8 cellular contexts compared by ENCODE assay signal in genomic region chr2:104944495-104944894, GRCh38.
DNase-seq lines count a peak whose midpoint lies in the region; ATAC-seq and TF ChIP-seq lines count a peak whose summit lies in the region.

No MANE protein-coding gene starts in this region.

- H3K27me3 ChIP-seq in mammary epithelial cell (ENCODE audit: insufficient read depth, low read length) (peaks cover 2% of the 10 kb centered on the region), uterus (no peaks in the 10 kb centered on the region)

- TF ChIP-seq CTCF in mammary epithelial cell (conservative IDR thresholded peaks at IDR 0.05 in 1 of 2, IDR thresholded peaks at IDR 0.05 in 1 of 2; ENCODE audit: extremely low read depth in 1 of 2, insufficient read depth in 1 of 2, low read depth in 1 of 2, low read length in 2 of 2) (peak; percentile 37 to 44), uterus (IDR thresholded peaks at IDR 0.05) (peak in 1 of 4 experiments; percentile 11)

- H3K4me3 ChIP-seq in mammary epithelial cell (replicated peaks in 1 of 3; ENCODE audit: insufficient read depth in 1 of 3, low read depth in 2 of 3, low read length in 3 of 3) (no peak overlapping the region), uterus (no peak overlapping the region)

- TF ChIP-seq POLR2A in uterus (IDR thresholded peaks at IDR 0.05) = no peak

- no peaks in the 10 kb centered on the region for H3K9me3 ChIP-seq in mammary epithelial cell (replicated peaks; ENCODE audit: insufficient read depth, low read length)
- H3K9me3 ChIP-seq in uterus = no peaks in the 10 kb centered on the region

- no peak overlapping the region for H3K4me2 ChIP-seq in mammary epithelial cell (ENCODE audit: insufficient read depth, low read depth, low read length)

- WGBS in mammary epithelial cell (ENCODE audit: low coverage, missing lambda C conversion rate) = 89% methylated on average over 1 of the region's 1 CpG

- peak; percentile 18 for DNase-seq in DMS153 treated with DMSO at 0.1 percent for 48 hours (lab: John Stamatoyannopoulos, UW; ENCODE audit: unreplicated experiment)
- peak; percentile 7 for DNase-seq in LHCN-M2 (ENCODE audit: low read depth)
- DNase-seq in mammary epithelial cell = no peak
- peak; percentile 2 for DNase-seq in myocyte (ENCODE audit: low read depth)
- no peak for DNase-seq in NCI-H1694 (lab: John Stamatoyannopoulos, UW)
- no peak for DNase-seq in uterus

- H3K27ac ChIP-seq in mammary epithelial cell (ENCODE audit: insufficient read depth, low read depth, low read length) = no peak overlapping the region
- no peak overlapping the region for H3K27ac ChIP-seq in uterus

- no peaks in the 10 kb centered on the region for H3K79me2 ChIP-seq in mammary epithelial cell (ENCODE audit: insufficient read depth, low read length)

- dilution Hi-C loops in mammary epithelial cell (cut with HindIII; ENCODE audit: low sequenced_read_pairs) = no loop called here

- CTCF ChIA-PET in mammary epithelial cell (lab: Charles Lee; ENCODE audit: low non-redundant PET) = no interaction called here

- H4K20me1 ChIP-seq in mammary epithelial cell (ENCODE audit: insufficient read depth, low read length) = no peaks in the 10 kb centered on the region

- ATAC-seq in HG03469 (IDR thresholded peaks at IDR 0.05; ENCODE audit: unreplicated experiment) = no peak
- ATAC-seq in GM21825 (IDR thresholded peaks at IDR 0.05; ENCODE audit: unreplicated experiment) = no peak

- no TSS peak for BruUV-seq in mammary epithelial cell (replicated peaks; lab: Mats Ljungman, UMichigan)

- H2AFZ ChIP-seq in mammary epithelial cell (ENCODE audit: low read depth, low read length) = no peak overlapping the region

- in situ Hi-C loops in mammary epithelial cell (cut with MboI; ENCODE audit: low sequenced_read_pairs in 2 of 2) = no loop called here

- intact Hi-C loops in mammary epithelial cell (cut with micrococcal nuclease) = loop anchor here (1.0 kb wide), 2 partner anchors 71 to 1783 kb away; no protein-coding TSS in a partner anchor
- intact Hi-C loops in uterus (cut with DNase I; ENCODE audit: low total_unique reads) = no loop called here

- H3K4me1 ChIP-seq in mammary epithelial cell (ENCODE audit: insufficient read depth, low read length) (no peaks in the 10 kb centered on the region), uterus (no peaks in the 10 kb centered on the region)

- H3K9ac ChIP-seq in mammary epithelial cell (ENCODE audit: insufficient read depth, low read length) = no peak overlapping the region

- no peaks in the 10 kb centered on the region for H3K36me3 ChIP-seq in mammary epithelial cell (ENCODE audit: insufficient read depth, low read length)
- no peaks in the 10 kb centered on the region for H3K36me3 ChIP-seq in uterus

Comparison
In these comparisons a context has a peak if more than half of its experiments do, and no peak if none do; other contexts are left out.
1. DNase-seq: peak in DMS153 treated with DMSO at 0.1 percent for 48 hours (single experiment), LHCN-M2 (single experiment) and myocyte (single experiment); none in mammary epithelial cell (single experiment), NCI-H1694 (single experiment) and uterus (0 of 2).